13 cellular contexts compared by ENCODE assay signal in genomic region chr1:160520582-160520981, GRCh38. TPM values are rescaled to one million over a fixed set of nuclear protein-coding genes. Genes with fewer than 3 reads are reported as not detected.
A peak's percentile ranks its signal among the peaks of the same experiment; 100 is the strongest.
DNase-seq lines count a peak whose midpoint lies in the region; ATAC-seq and TF ChIP-seq lines count a peak whose summit lies in the region.
"Had no signal": no experiment of that assay in that cellular context is flagged by ENCODE, and none has a peak within 500 bp of the region (broad histone marks: within the 10 kb centered on the region; RNA-seq: fewer than 3 reads in every experiment).

No MANE protein-coding gene starts in this region.

- H3K9me3 Mint-ChIP-seq in activated CD4-positive, alpha-beta T cell treated with anti-CD3 and anti-CD28 coated beads, Interleukin-2, amount 10 ng/mL, durations not matched to agents 7 days and 5 days, result peaks cover 22% of the 10 kb centered on the region
- no peaks in the 10 kb centered on the region for H3K9me3 Mint-ChIP-seq in effector memory CD8-positive, alpha-beta T cell
- peaks cover 12 to 19% of the 10 kb centered on the region in 2 donors for H3K9me3 Mint-ChIP-seq in stimulated activated naive CD8-positive, alpha-beta T cell treated with anti-CD3 and anti-CD28 coated beads, Interleukin-15, amount 100 ng/mL, for 72 hours

- H2AFZ ChIP-seq in OCI-LY7 (ENCODE audit: low read length), result no peak overlapping the region

- peak overlapping the region; percentile 91 for H3K27ac Mint-ChIP-seq in activated CD4-positive, alpha-beta T cell treated with anti-CD3 and anti-CD28 coated beads, Interleukin-2, amount 10 ng/mL, durations not matched to agents 7 days and 5 days
- H3K27ac Mint-ChIP-seq in effector memory CD8-positive, alpha-beta T cell, result peak overlapping the region; percentile 41 to 91
- peak overlapping the region; percentile 94 to 96 for H3K27ac Mint-ChIP-seq in stimulated activated naive CD8-positive, alpha-beta T cell treated with anti-CD3 and anti-CD28 coated beads, Interleukin-15, amount 100 ng/mL, for 72 hours

- peaks cover 70% of the 10 kb centered on the region for H3K79me2 ChIP-seq in OCI-LY7 (ENCODE audit: insufficient read depth, low read depth, low read length)

- H3K4me1 ChIP-seq in OCI-LY7 (ENCODE audit: insufficient read depth, low read length, poor library complexity, severe bottlenecking), result peaks cover 65% of the 10 kb centered on the region

- DNase-seq in activated CD4-positive, alpha-beta T cell treated with anti-CD3 and anti-CD28 coated beads, Interleukin-2, amount 10 ng/mL, durations not matched to agents 7 days and 5 days, result no peak
- DNase-seq in activated CD4-positive, alpha-beta T cell treated with anti-CD3 and anti-CD28 coated beads, Interleukin-2, amount 50 U/mL, for 1 hour, result no peak
- DNase-seq in OCI-LY7 (ENCODE audit: low spot score) (no peak), superior temporal gyrus (ENCODE audit: extremely low spot score) (no peak), NCI-H82 (lab: John Stamatoyannopoulos, UW) (no peak)
- no peak for DNase-seq in effector memory CD8-positive, alpha-beta T cell
- DNase-seq in stimulated activated naive CD8-positive, alpha-beta T cell treated with anti-CD3 and anti-CD28 coated beads, Interleukin-15, amount 100 ng/mL, for 72 hours, result no peak
- DNase-seq: dorsolateral prefrontal cortex, hippocampal formation, KG1, NCI-H446 treated with DMSO at 0.1 percent for 48 hours had no signal

- intact Hi-C loops in OCI-LY7 (cut with micrococcal nuclease; ENCODE audit: unreplicated experiment), result loop anchor here (1.0 to 5.0 kb wide), 2 partner anchors 87 to 152 kb away; no protein-coding TSS in a partner anchor

- H3K4me2 ChIP-seq in OCI-LY7 (ENCODE audit: low read length), result peak overlapping the region; percentile 92

- TF ChIP-seq CTCF in OCI-LY7 (conservative IDR thresholded peaks at IDR 0.05; ENCODE audit: low read length), result no peak

- H3K27ac ChIP-seq in OCI-LY7 (ENCODE audit: low read depth, low read length, poor library complexity, severe bottlenecking), result peak overlapping the region; percentile 98
- H3K27ac ChIP-seq: dorsolateral prefrontal cortex, thoracic aorta had no signal

- no peaks in the 10 kb centered on the region for H3K9me2 ChIP-seq in OCI-LY7 (ENCODE audit: insufficient read depth, low read length)

- H3K4me3 Mint-ChIP-seq in activated CD4-positive, alpha-beta T cell treated with anti-CD3 and anti-CD28 coated beads, Interleukin-2, amount 10 ng/mL, durations not matched to agents 7 days and 5 days, result peak overlapping the region; percentile 84
- H3K4me3 Mint-ChIP-seq in effector memory CD8-positive, alpha-beta T cell, result peak overlapping the region; percentile 87 to 91
- H3K4me3 Mint-ChIP-seq in stimulated activated naive CD8-positive, alpha-beta T cell treated with anti-CD3 and anti-CD28 coated beads, Interleukin-15, amount 100 ng/mL, for 72 hours, result peak overlapping the region; percentile 84 to 95

- CTCF ChIA-PET in activated CD4-positive, alpha-beta T cell treated with anti-CD3 and anti-CD28 coated beads, Interleukin-2, amount 10 ng/mL, durations not matched to agents 7 days and 5 days (lab: Charles Lee), result no interaction called here
- CTCF ChIA-PET in OCI-LY7 (lab: Charles Lee; ENCODE audit: unreplicated experiment), result no interaction called here

- no peak for ATAC-seq in effector memory CD8-positive, alpha-beta T cell (replicated peaks)
- no peak for ATAC-seq in stimulated activated naive CD8-positive, alpha-beta T cell treated with anti-CD3 and anti-CD28 coated beads, Interleukin-15, amount 100 ng/mL, for 72 hours
- ATAC-seq in GM21737 (IDR thresholded peaks at IDR 0.05; ENCODE audit: unreplicated experiment), result no peak

- peak overlapping the region; percentile 83 for H3K4me3 ChIP-seq in OCI-LY7 (ENCODE audit: low read depth, low read length, poor library complexity, severe bottlenecking)
- H3K4me3 ChIP-seq: dorsolateral prefrontal cortex, thoracic aorta had no signal

- H3K4me1 Mint-ChIP-seq in activated CD4-positive, alpha-beta T cell treated with anti-CD3 and anti-CD28 coated beads, Interleukin-2, amount 10 ng/mL, durations not matched to agents 7 days and 5 days, result peaks cover 87% of the 10 kb centered on the region
- peaks cover 52 to 87% of the 10 kb centered on the region in 2 donors for H3K4me1 Mint-ChIP-seq in effector memory CD8-positive, alpha-beta T cell (ENCODE audit: low read depth in 2 of 2)
- H3K4me1 Mint-ChIP-seq in stimulated activated naive CD8-positive, alpha-beta T cell treated with anti-CD3 and anti-CD28 coated beads, Interleukin-15, amount 100 ng/mL, for 72 hours, result peaks cover 59% of the 10 kb centered on the region

- H3K27me3 Mint-ChIP-seq in activated CD4-positive, alpha-beta T cell treated with anti-CD3 and anti-CD28 coated beads, Interleukin-2, amount 10 ng/mL, durations not matched to agents 7 days and 5 days, result no peaks in the 10 kb centered on the region
- H3K27me3 Mint-ChIP-seq in effector memory CD8-positive, alpha-beta T cell, result no peaks in the 10 kb centered on the region
- H3K27me3 Mint-ChIP-seq in stimulated activated naive CD8-positive, alpha-beta T cell treated with anti-CD3 and anti-CD28 coated beads, Interleukin-15, amount 100 ng/mL, for 72 hours, result no peaks in the 10 kb centered on the region

- peaks cover 30% of the 10 kb centered on the region for H3K36me3 ChIP-seq in OCI-LY7 (ENCODE audit: insufficient read depth, low read length)
- H3K36me3 ChIP-seq: thoracic aorta had no signal

- H3K36me3 Mint-ChIP-seq in activated CD4-positive, alpha-beta T cell treated with anti-CD3 and anti-CD28 coated beads, Interleukin-2, amount 10 ng/mL, durations not matched to agents 7 days and 5 days (ENCODE audit: low read depth), result peaks cover 52% of the 10 kb centered on the region
- peaks cover 15% of the 10 kb centered on the region for H3K36me3 Mint-ChIP-seq in effector memory CD8-positive, alpha-beta T cell (ENCODE audit: insufficient read depth)

- POLR2A ChIA-PET in activated CD4-positive, alpha-beta T cell treated with anti-CD3 and anti-CD28 coated beads, Interleukin-2, amount 10 ng/mL, durations not matched to agents 7 days and 5 days (lab: Charles Lee), result interaction anchor here (1.0 kb wide), 1 partner anchor 69 kb away, joined by 3 read pairs; no protein-coding TSS in a partner anchor
- POLR2A ChIA-PET in OCI-LY7 (lab: Charles Lee), result interaction anchor here (1.0 to 1.6 kb wide), 6 partner anchors 23 to 89 kb away, joined by 3 to 5 read pairs (median 4); no protein-coding TSS in a partner anchor

- H3K9me3 ChIP-seq in OCI-LY7 (ENCODE audit: low read length), result peaks cover 25% of the 10 kb centered on the region; the same call in 1 of the 2 replicates
- H3K9me3 ChIP-seq: thoracic aorta had no signal

- H4K20me1 ChIP-seq in OCI-LY7 (ENCODE audit: insufficient read depth, low read length), result no peaks in the 10 kb centered on the region

- no TSS peak for BruUV-seq in OCI-LY7 (replicated peaks; lab: Mats Ljungman, UMichigan)

RNA-seq across cellular contexts. Expression of gene SLAMF6, which starts 2.5 kb away (rescaled TPM):
- total RNA-seq in activated CD4-positive, alpha-beta T cell treated with anti-CD3 and anti-CD28 coated beads, Interleukin-2, amount 10 ng/mL, durations not matched to agents 7 days and 5 days, result 10 to 100 TPM; 25.1 to 33.7 TPM
- 39.8 and 43.0 TPM in 2 replicates for total RNA-seq in OCI-LY7 (2014; rRNA removed; shearing (Covaris generic))
- 65.1 and 72.4 TPM in 2 replicates for total RNA-seq in OCI-LY7 (2022)

RNA-seq across cellular contexts. Expression of gene CD84, which starts 58.7 kb away (rescaled TPM):
- 10 to 100 TPM; 14.7 to 16.2 TPM for total RNA-seq in activated CD4-positive, alpha-beta T cell treated with anti-CD3 and anti-CD28 coated beads, Interleukin-2, amount 10 ng/mL, durations not matched to agents 7 days and 5 days
- total RNA-seq in OCI-LY7 (2014; rRNA removed; shearing (Covaris generic)), result 23.3 and 23.4 TPM in 2 replicates
- total RNA-seq in OCI-LY7 (2022), result 22.2 and 28.8 TPM in 2 replicates
